Comparison of ENCODE assay signal across 2 cellular contexts in the genomic region with DNA sequence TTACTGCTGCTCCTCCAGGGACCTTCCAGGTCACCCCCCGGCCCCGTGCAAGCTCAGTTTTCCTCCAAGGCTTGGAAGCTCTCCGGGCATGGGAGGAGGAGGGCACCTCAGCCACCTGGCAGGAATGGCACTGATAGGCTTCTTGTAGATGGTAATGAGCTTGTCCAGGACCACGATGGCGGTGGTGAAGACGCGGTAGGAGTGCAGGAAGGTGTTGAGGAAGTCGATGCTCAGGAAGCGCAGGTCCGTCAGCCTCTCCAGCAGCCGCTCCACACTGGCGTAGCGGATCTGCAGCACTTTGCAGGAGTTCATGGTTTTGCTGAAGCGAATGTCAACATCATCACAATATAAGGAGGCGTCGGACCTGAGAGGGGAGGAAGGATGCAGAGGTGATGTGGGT.
TF ChIP-seq lines count a peak whose summit lies in the region.

No MANE protein-coding gene starts in this region.

TF ChIP-seq in IMR-90, 13 proteins besides CTCF, POLR2A, EP300 and RAD21:
- TF ChIP-seq MAZ (IDR thresholded peaks at IDR 0.05; ENCODE audit: borderline replicate concordance, low read depth, low read length), result no peak

TF ChIP-seq in K562, 482 proteins besides CTCF, POLR2A, EP300 and RAD21:
- TF ChIP-seq, protein P1, sequence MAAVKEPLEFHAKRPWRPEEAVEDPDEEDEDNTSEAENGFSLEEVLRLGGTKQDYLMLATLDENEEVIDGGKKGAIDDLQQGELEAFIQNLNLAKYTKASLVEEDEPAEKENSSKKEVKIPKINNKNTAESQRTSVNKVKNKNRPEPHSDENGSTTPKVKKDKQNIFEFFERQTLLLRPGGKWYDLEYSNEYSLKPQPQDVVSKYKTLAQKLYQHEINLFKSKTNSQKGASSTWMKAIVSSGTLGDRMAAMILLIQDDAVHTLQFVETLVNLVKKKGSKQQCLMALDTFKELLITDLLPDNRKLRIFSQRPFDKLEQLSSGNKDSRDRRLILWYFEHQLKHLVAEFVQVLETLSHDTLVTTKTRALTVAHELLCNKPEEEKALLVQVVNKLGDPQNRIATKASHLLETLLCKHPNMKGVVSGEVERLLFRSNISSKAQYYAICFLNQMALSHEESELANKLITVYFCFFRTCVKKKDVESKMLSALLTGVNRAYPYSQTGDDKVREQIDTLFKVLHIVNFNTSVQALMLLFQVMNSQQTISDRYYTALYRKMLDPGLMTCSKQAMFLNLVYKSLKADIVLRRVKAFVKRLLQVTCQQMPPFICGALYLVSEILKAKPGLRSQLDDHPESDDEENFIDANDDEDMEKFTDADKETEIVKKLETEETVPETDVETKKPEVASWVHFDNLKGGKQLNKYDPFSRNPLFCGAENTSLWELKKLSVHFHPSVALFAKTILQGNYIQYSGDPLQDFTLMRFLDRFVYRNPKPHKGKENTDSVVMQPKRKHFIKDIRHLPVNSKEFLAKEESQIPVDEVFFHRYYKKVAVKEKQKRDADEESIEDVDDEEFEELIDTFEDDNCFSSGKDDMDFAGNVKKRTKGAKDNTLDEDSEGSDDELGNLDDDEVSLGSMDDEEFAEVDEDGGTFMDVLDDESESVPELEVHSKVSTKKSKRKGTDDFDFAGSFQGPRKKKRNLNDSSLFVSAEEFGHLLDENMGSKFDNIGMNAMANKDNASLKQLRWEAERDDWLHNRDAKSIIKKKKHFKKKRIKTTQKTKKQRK (IDR thresholded peaks at IDR 0.05; ENCODE audit: borderline replicate concordance, low read depth, low read length), result no peak
